In the genomic region with DNA sequence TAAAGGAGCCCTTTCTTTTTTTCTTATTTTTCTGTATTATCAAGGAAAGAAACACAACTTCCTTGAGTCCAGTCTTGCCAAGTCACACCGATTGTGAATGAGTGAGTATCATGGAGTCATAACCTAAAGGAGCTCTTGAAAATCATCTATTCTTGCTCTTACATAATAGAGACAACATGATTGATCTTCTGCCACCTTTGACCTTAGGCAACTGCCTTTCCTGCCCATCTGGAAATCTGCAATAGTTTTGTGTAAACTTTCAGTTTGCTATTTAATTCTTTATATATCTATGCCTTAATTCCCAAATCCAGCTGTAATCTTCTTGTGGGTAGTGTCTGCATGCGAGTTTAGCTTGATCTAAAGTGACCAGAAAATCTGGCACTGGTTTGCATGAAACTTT, we compare ENCODE assay signal across 20 cellular contexts.
"Had no signal": no experiment of that assay in that cellular context is flagged by ENCODE, and none has a peak within 500 bp of the region (broad histone marks: within the 10 kb centered on the region; RNA-seq: fewer than 3 reads in every experiment).

No MANE protein-coding gene starts in this region.

- DNase-seq: activated B cell treated with CpG ODN at 0.5 μM for 24 hours; activated CD4-positive, alpha-beta memory T cell treated with anti-CD3 and anti-CD28 coated beads for 36 hours; activated CD4-positive, alpha-beta T cell treated with anti-CD3 and anti-CD28 coated beads, Interleukin-2, amount 10 ng/mL, durations not matched to agents 7 days and 5 days; activated CD8-positive, alpha-beta memory T cell treated with anti-CD3 and anti-CD28 coated beads for 24 hours; activated gamma-delta T cell treated with Interleukin-2 at 50 U/mL for 16 hours; activated naive CD4-positive, alpha-beta T cell treated with anti-CD3 and anti-CD28 coated beads, Interleukin-2, amount 10 ng/mL, durations not matched to agents 7 days and 5 days; activated naive CD8-positive, alpha-beta T cell treated with anti-CD3 and anti-CD28 coated beads, Interleukin-2, amount 10 ng/mL, durations not matched to agents 7 days and 5 days; activated T-cell treated with anti-CD3 and anti-CD28 coated beads, Interleukin-2, amount 50 U/mL, for 48 hours; adrenal gland; anterior cingulate cortex; MM.1S; NCI-H1105 treated with DMSO at 0.1 percent for 48 hours; NCI-H146; NCI-H187 treated with DMSO at 0.1 percent for 48 hours; NCI-H2081 treated with DMSO at 0.1 percent for 48 hours; NCI-H446; NCI-H524; SHP77 treated with DMSO at 0.1 percent for 48 hours had no signal

- H3K36me3 ChIP-seq: adrenal gland had no signal

- H3K27me3 Mint-ChIP-seq: activated B cell treated with CpG ODN at 0.5 μM for 24 hours; activated CD4-positive, alpha-beta memory T cell treated with anti-CD3 and anti-CD28 coated beads for 36 hours; activated CD4-positive, alpha-beta T cell treated with anti-CD3 and anti-CD28 coated beads, Interleukin-2, amount 10 ng/mL, durations not matched to agents 7 days and 5 days; activated naive CD4-positive, alpha-beta T cell treated with anti-CD3 and anti-CD28 coated beads, Interleukin-2, amount 10 ng/mL, durations not matched to agents 7 days and 5 days; activated naive CD8-positive, alpha-beta T cell treated with anti-CD3 and anti-CD28 coated beads, Interleukin-2, amount 10 ng/mL, durations not matched to agents 7 days and 5 days had no signal

- H3K4me3 Mint-ChIP-seq: activated B cell treated with CpG ODN at 0.5 μM for 24 hours; activated CD4-positive, alpha-beta memory T cell treated with anti-CD3 and anti-CD28 coated beads for 36 hours; activated CD4-positive, alpha-beta T cell treated with anti-CD3 and anti-CD28 coated beads, Interleukin-2, amount 10 ng/mL, durations not matched to agents 7 days and 5 days; activated naive CD4-positive, alpha-beta T cell treated with anti-CD3 and anti-CD28 coated beads, Interleukin-2, amount 10 ng/mL, durations not matched to agents 7 days and 5 days; activated naive CD8-positive, alpha-beta T cell treated with anti-CD3 and anti-CD28 coated beads, Interleukin-2, amount 10 ng/mL, durations not matched to agents 7 days and 5 days; activated T-helper 17 cell treated with anti-CD3 and anti-CD28 coated beads, Interleukin-2, amount 50 U/mL, for 72 hours; T-helper 1 cell treated with Interleukin-12 subunit alpha and Interleukin-12 subunit beta and Interleukin-4 antibody, amounts not matched to agents 30 μg/mL and 1 μg/mL, for 36 hours had no signal

- H3K4me3 ChIP-seq: adrenal gland had no signal

- H3K27me3 ChIP-seq: adrenal gland had no signal

- H3K9me3 ChIP-seq: adrenal gland had no signal

- H3K27ac Mint-ChIP-seq: activated B cell treated with CpG ODN at 0.5 μM for 24 hours; activated CD4-positive, alpha-beta memory T cell treated with anti-CD3 and anti-CD28 coated beads for 36 hours; activated CD4-positive, alpha-beta T cell treated with anti-CD3 and anti-CD28 coated beads, Interleukin-2, amount 10 ng/mL, durations not matched to agents 7 days and 5 days; activated naive CD4-positive, alpha-beta T cell treated with anti-CD3 and anti-CD28 coated beads, Interleukin-2, amount 10 ng/mL, durations not matched to agents 7 days and 5 days; activated naive CD8-positive, alpha-beta T cell treated with anti-CD3 and anti-CD28 coated beads, Interleukin-2, amount 10 ng/mL, durations not matched to agents 7 days and 5 days; activated T-helper 17 cell treated with anti-CD3 and anti-CD28 coated beads, Interleukin-2, amount 50 U/mL, for 72 hours; T-helper 1 cell treated with Interleukin-12 subunit alpha and Interleukin-12 subunit beta and Interleukin-4 antibody, amounts not matched to agents 30 μg/mL and 1 μg/mL, for 36 hours had no signal

- H3K9me3 Mint-ChIP-seq: activated B cell treated with CpG ODN at 0.5 μM for 24 hours; activated CD4-positive, alpha-beta memory T cell treated with anti-CD3 and anti-CD28 coated beads for 36 hours; activated CD4-positive, alpha-beta T cell treated with anti-CD3 and anti-CD28 coated beads, Interleukin-2, amount 10 ng/mL, durations not matched to agents 7 days and 5 days; activated naive CD4-positive, alpha-beta T cell treated with anti-CD3 and anti-CD28 coated beads, Interleukin-2, amount 10 ng/mL, durations not matched to agents 7 days and 5 days; activated naive CD8-positive, alpha-beta T cell treated with anti-CD3 and anti-CD28 coated beads, Interleukin-2, amount 10 ng/mL, durations not matched to agents 7 days and 5 days; activated T-helper 17 cell treated with anti-CD3 and anti-CD28 coated beads, Interleukin-2, amount 50 U/mL, for 72 hours; T-helper 1 cell treated with Interleukin-12 subunit alpha and Interleukin-12 subunit beta and Interleukin-4 antibody, amounts not matched to agents 30 μg/mL and 1 μg/mL, for 36 hours had no signal

- H3K4me1 Mint-ChIP-seq: activated B cell treated with CpG ODN at 0.5 μM for 24 hours; activated CD4-positive, alpha-beta T cell treated with anti-CD3 and anti-CD28 coated beads, Interleukin-2, amount 10 ng/mL, durations not matched to agents 7 days and 5 days; activated naive CD4-positive, alpha-beta T cell treated with anti-CD3 and anti-CD28 coated beads, Interleukin-2, amount 10 ng/mL, durations not matched to agents 7 days and 5 days; activated naive CD8-positive, alpha-beta T cell treated with anti-CD3 and anti-CD28 coated beads, Interleukin-2, amount 10 ng/mL, durations not matched to agents 7 days and 5 days; activated T-helper 17 cell treated with anti-CD3 and anti-CD28 coated beads, Interleukin-2, amount 50 U/mL, for 72 hours had no signal

- H3K27ac ChIP-seq: adrenal gland had no signal

- H3K36me3 Mint-ChIP-seq: activated CD4-positive, alpha-beta memory T cell treated with anti-CD3 and anti-CD28 coated beads for 36 hours; activated naive CD4-positive, alpha-beta T cell treated with anti-CD3 and anti-CD28 coated beads, Interleukin-2, amount 10 ng/mL, durations not matched to agents 7 days and 5 days; activated naive CD8-positive, alpha-beta T cell treated with anti-CD3 and anti-CD28 coated beads, Interleukin-2, amount 10 ng/mL, durations not matched to agents 7 days and 5 days had no signal
